17 cellular contexts compared by ENCODE assay signal in genomic region chr10:98858525-98858924, GRCh38.
DNase-seq lines count a peak whose midpoint lies in the region; ATAC-seq, FAIRE-seq and TF ChIP-seq lines count a peak whose summit lies in the region.
"Had no signal": no experiment of that assay in that cellular context is flagged by ENCODE, and none has a peak within 500 bp of the region (broad histone marks: within the 10 kb centered on the region; RNA-seq: fewer than 3 reads in every experiment).

No MANE protein-coding gene starts in this region.

- H3K4me3 Mint-ChIP-seq in neural crest cell = no peak overlapping the region
- H3K4me3 Mint-ChIP-seq in activated T-cell treated with anti-CD3 and anti-CD28 coated beads, Interleukin-2, amount 50 U/mL, for 4 hours = no peak overlapping the region
- H3K4me3 Mint-ChIP-seq: activated CD4-positive, alpha-beta memory T cell treated with anti-CD3 and anti-CD28 coated beads for 36 hours had no signal

- no peaks in the 10 kb centered on the region for H3K36me3 Mint-ChIP-seq in neural crest cell (ENCODE audit: low read depth)
- H3K36me3 Mint-ChIP-seq in activated T-cell treated with anti-CD3 and anti-CD28 coated beads, Interleukin-2, amount 50 U/mL, for 4 hours (ENCODE audit: insufficient read depth) = no peaks in the 10 kb centered on the region
- H3K36me3 Mint-ChIP-seq: activated CD4-positive, alpha-beta memory T cell treated with anti-CD3 and anti-CD28 coated beads for 36 hours had no signal

- no peak for TF ChIP-seq POLR2A in GM12878 (IDR thresholded peaks at IDR 0.05; ENCODE audit: low read depth, low read length)

- no peaks in the 10 kb centered on the region for H3K36me3 ChIP-seq in GM12878 (ENCODE audit: control insufficient read depth in 2 of 2, insufficient read depth in 2 of 2, low read length in 1 of 2)
- H3K36me3 ChIP-seq in PC-9 (ENCODE audit: low read depth) = no peaks in the 10 kb centered on the region

- H3K27me3 ChIP-seq in GM12878 (replicated peaks in 1 of 2; ENCODE audit: control insufficient read depth in 2 of 2, insufficient read depth in 2 of 2, low read length in 1 of 2) (no peaks in the 10 kb centered on the region), PC-9 (ENCODE audit: insufficient read depth, low read depth) (no peaks in the 10 kb centered on the region)

- TF ChIP-seq RAD21 in GM12878 (IDR thresholded peaks at IDR 0.05; ENCODE audit: insufficient read depth, low read depth, low read length) = no peak

- POLR2A ChIA-PET in GM12878 (lab: Charles Lee) = no interaction called here
- POLR2A ChIA-PET in PC-9 (lab: Charles Lee; ENCODE audit: unreplicated experiment) = no interaction called here

- TF ChIP-seq CTCF in LNCaP clone FGC (IDR thresholded peaks at IDR 0.05; ENCODE audit: control insufficient read depth, extremely low read depth, insufficient read depth) = peak; percentile 50
- peak in 2 of 3 experiments; percentile 5; a peak in 1 of 6 replicates for TF ChIP-seq CTCF in GM12878 (IDR thresholded peaks at IDR 0.05 in 2 of 3, conservative IDR thresholded peaks at IDR 0.05 in 1 of 3; ENCODE audit: control insufficient read depth in 2 of 3, extremely low read depth in 1 of 3, insufficient read depth in 1 of 3, low read depth in 3 of 3, low read length in 3 of 3)
- peak; percentile 36 for TF ChIP-seq CTCF in neural crest cell (conservative IDR thresholded peaks at IDR 0.05)
- no peak; the same call in 1 of the 2 replicates for TF ChIP-seq CTCF in PC-9 (conservative IDR thresholded peaks at IDR 0.05)

- H2AFZ ChIP-seq in GM12878 (ENCODE audit: control insufficient read depth, low read depth, low read length) (no peak overlapping the region), PC-9 (no peak overlapping the region)

- H3K27me3 Mint-ChIP-seq in neural crest cell (ENCODE audit: low read depth) = peaks cover 12% of the 10 kb centered on the region
- H3K27me3 Mint-ChIP-seq in activated T-cell treated with anti-CD3 and anti-CD28 coated beads, Interleukin-2, amount 50 U/mL, for 4 hours (ENCODE audit: low read depth) = no peaks in the 10 kb centered on the region

- H3K4me1 Mint-ChIP-seq in neural crest cell = no peaks in the 10 kb centered on the region
- H3K4me1 Mint-ChIP-seq in activated T-cell treated with anti-CD3 and anti-CD28 coated beads, Interleukin-2, amount 50 U/mL, for 4 hours (ENCODE audit: low read depth) = no peaks in the 10 kb centered on the region

- DNase-seq in DMS53 (lab: John Stamatoyannopoulos, UW) = peak; percentile 22
- no peak for DNase-seq in DMS53 treated with DMSO at 0.1 percent for 48 hours (lab: John Stamatoyannopoulos, UW; ENCODE audit: unreplicated experiment)
- no peak for DNase-seq in LNCaP clone FGC (ENCODE audit: low read depth)
- DNase-seq in GM12878 (ENCODE audit: low read depth, low spot score) = no peak
- DNase-seq in neural crest cell (ENCODE audit: low read depth, low spot score) = no peak
- no peak for DNase-seq in PC-9
- no peak for DNase-seq in activated T-cell treated with anti-CD3 and anti-CD28 coated beads, Interleukin-2, amount 50 U/mL, for 4 hours
- no peak for DNase-seq in NCI-H69 (lab: John Stamatoyannopoulos, UW)
- DNase-seq: activated CD4-positive, alpha-beta memory T cell treated with anti-CD3 and anti-CD28 coated beads for 36 hours; COR-L47; midbrain; occipital lobe; T1000 had no signal

- H3K79me2 ChIP-seq in GM12878 (ENCODE audit: control insufficient read depth, insufficient read depth, low read length) = no peaks in the 10 kb centered on the region
- H3K79me2 ChIP-seq in PC-9 (ENCODE audit: low read depth) = no peaks in the 10 kb centered on the region

- CTCF ChIA-PET in GM12878 (lab: Yijun Ruan, JAX) = interaction anchor here (0.9 to 2.0 kb wide), 2 partner anchors 381 to 388 kb away, joined by 3 to 4 read pairs; no protein-coding TSS in a partner anchor
- CTCF ChIA-PET in PC-9 (lab: Charles Lee) = interaction anchor here (0.7 kb wide), 1 partner anchor 1260 kb away, joined by 3 read pairs; no protein-coding TSS in a partner anchor

- H3K4me3 ChIP-seq in LNCaP clone FGC (ENCODE audit: low read depth, low read length) (no peak overlapping the region), GM12878 (no peak overlapping the region), PC-9 (no peak overlapping the region)

- TF ChIP-seq EP300 in GM12878 (IDR thresholded peaks at IDR 0.05; ENCODE audit: borderline replicate concordance in 1 of 2, control insufficient read depth in 1 of 2, low read depth in 2 of 2, low read length in 2 of 2) = no peak

- no peaks in the 10 kb centered on the region for H3K9me3 ChIP-seq in GM12878 (replicated peaks; ENCODE audit: control insufficient read depth, insufficient read depth, low read length)
- no peaks in the 10 kb centered on the region for H3K9me3 ChIP-seq in PC-9 (ENCODE audit: insufficient read depth, low read depth)

- ATAC-seq in GM12878 = no peak
- no peak for ATAC-seq in activated T-cell treated with anti-CD3 and anti-CD28 coated beads, Interleukin-2, amount 50 U/mL, for 4 hours
- ATAC-seq: Right ventricle myocardium inferior had no signal

- BruUV-seq in GM12878 (replicated peaks; lab: Mats Ljungman, UMichigan) = no TSS peak
- no TSS peak for BruUV-seq in PC-9 (replicated peaks; lab: Mats Ljungman, UMichigan)

- in situ Hi-C loops in GM12878 (cut with MboI) = no loop called here

- no peak overlapping the region for H3K27ac ChIP-seq in GM12878 (ENCODE audit: control insufficient read depth, insufficient read depth)
- no peak overlapping the region for H3K27ac ChIP-seq in PC-9

- no peaks in the 10 kb centered on the region for H3K9me3 Mint-ChIP-seq in neural crest cell
- no peaks in the 10 kb centered on the region for H3K9me3 Mint-ChIP-seq in activated T-cell treated with anti-CD3 and anti-CD28 coated beads, Interleukin-2, amount 50 U/mL, for 4 hours
- H3K9me3 Mint-ChIP-seq: activated CD4-positive, alpha-beta memory T cell treated with anti-CD3 and anti-CD28 coated beads for 36 hours had no signal

- RAD21 ChIA-PET in GM12878 (lab: Charles Lee; ENCODE audit: unreplicated experiment) = no interaction called here

- H4K20me1 ChIP-seq in GM12878 (ENCODE audit: control insufficient read depth, insufficient read depth) = no peaks in the 10 kb centered on the region
- H4K20me1 ChIP-seq in PC-9 (ENCODE audit: insufficient read depth) = no peaks in the 10 kb centered on the region

- no peaks in the 10 kb centered on the region for H3F3A ChIP-seq in PC-9 (ENCODE audit: insufficient read depth, low read depth)

- H3K4me2 ChIP-seq in GM12878 (ENCODE audit: control insufficient read depth, insufficient read depth) (no peak overlapping the region), PC-9 (no peak overlapping the region)

- no peaks in the 10 kb centered on the region for H3K9me2 ChIP-seq in PC-9 (ENCODE audit: insufficient read depth)

- 35% methylated on average over 2 of the region's 2 CpGs for WGBS in GM12878 (ENCODE audit: insufficient coverage, insufficient replicate concordance, low lambda C conversion rate, missing lambda C conversion rate)

- H3K27ac Mint-ChIP-seq in neural crest cell (ENCODE audit: unreplicated experiment) = no peak overlapping the region
- H3K27ac Mint-ChIP-seq: activated CD4-positive, alpha-beta memory T cell treated with anti-CD3 and anti-CD28 coated beads for 36 hours had no signal

- no peak overlapping the region for H3K9ac ChIP-seq in GM12878 (ENCODE audit: control insufficient read depth, insufficient read depth, low read length)

- SMC1A ChIA-PET in GM12878 (lab: Charles Lee; ENCODE audit: uncharacterized antibody, unreplicated experiment) = no interaction called here

- FAIRE-seq in GM12878 (lab: Jason Lieb, UNC) = no peak
- FAIRE-seq: astrocyte, frontal cortex, islet of Langerhans had no signal

- intact Hi-C loops in GM12878 (cut with micrococcal nuclease; ENCODE audit: unreplicated experiment) (loop anchor here (10.0 kb wide), 1 partner anchor 386 kb away; no protein-coding TSS in a partner anchor), PC-9 (cut with micrococcal nuclease; ENCODE audit: unreplicated experiment) (no loop called here)

- H3K4me1 ChIP-seq in GM12878 (ENCODE audit: control insufficient read depth, insufficient read depth, low read length) (no peaks in the 10 kb centered on the region), PC-9 (replicated peaks; ENCODE audit: insufficient read depth) (no peaks in the 10 kb centered on the region)

TF ChIP-seq in GM12878, 131 proteins besides CTCF, POLR2A, EP300 and RAD21:
- no peak for TF ChIP-seq PKNOX1 (IDR thresholded peaks at IDR 0.05)
- no peak for TF ChIP-seq ZNF217 (IDR thresholded peaks at IDR 0.05)
- peak; percentile 28; the same call in 1 of the 2 replicates for TF ChIP-seq SMC3 (IDR thresholded peaks at IDR 0.05; ENCODE audit: borderline replicate concordance, low read length)
- no peak for TF ChIP-seq HDAC2 (IDR thresholded peaks at IDR 0.05)
- no peak for TF ChIP-seq SRF (IDR thresholded peaks at IDR 0.05; ENCODE audit: low read depth in 2 of 2, low read length in 2 of 2)
- TF ChIP-seq CBX3 (IDR thresholded peaks at IDR 0.05; ENCODE audit: borderline replicate concordance, low read depth) = no peak
- no peak for TF ChIP-seq CBX5 (IDR thresholded peaks at IDR 0.05; ENCODE audit: low read depth)
- no peak for TF ChIP-seq BHLHE40 (IDR thresholded peaks at IDR 0.05; ENCODE audit: borderline replicate concordance in 1 of 2, low read depth in 2 of 2, low read length in 1 of 2)
- TF ChIP-seq MEF2B (IDR thresholded peaks at IDR 0.05; ENCODE audit: partially characterized antibody, poor library complexity, severe bottlenecking) = no peak
